In the genomic region with DNA sequence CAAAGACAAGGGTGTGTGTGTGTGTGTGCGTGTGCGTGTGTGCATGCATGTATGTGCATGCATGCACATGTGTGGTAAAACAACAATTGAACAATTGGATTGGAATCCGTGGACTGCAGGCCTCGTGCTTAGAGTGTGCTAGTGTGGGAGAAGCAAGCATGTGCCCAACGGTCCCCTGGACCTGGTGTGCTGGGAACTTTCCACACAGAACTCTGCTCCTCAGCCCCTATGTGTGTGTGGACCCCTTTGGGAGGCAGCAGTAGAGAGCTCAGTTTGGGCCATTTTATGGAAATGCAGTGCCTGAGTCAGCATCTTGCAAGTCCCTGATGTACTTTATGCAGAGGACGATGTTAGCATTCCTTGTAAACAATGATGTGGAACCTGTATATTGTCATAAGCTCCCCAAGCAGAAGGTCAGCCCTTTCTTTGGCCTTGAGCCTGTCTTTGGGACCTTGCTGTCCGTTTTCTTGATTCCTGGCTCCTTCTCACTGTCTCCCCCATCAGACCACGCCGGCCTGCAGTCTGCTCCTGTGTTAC, we compare ENCODE assay signal across 15 cellular contexts.
A peak's percentile ranks its signal among the peaks of the same experiment; 100 is the strongest.
DNase-seq lines count a peak whose midpoint lies in the region; ATAC-seq lines count a peak whose summit lies in the region.
"Had no signal": no experiment of that assay in that cellular context is flagged by ENCODE, and none has a peak within 500 bp of the region (broad histone marks: within the 10 kb centered on the region; RNA-seq: fewer than 3 reads in every experiment).

No MANE protein-coding gene starts in this region.

- ATAC-seq in GM21717 (IDR thresholded peaks at IDR 0.05; ENCODE audit: unreplicated experiment) = no peak
- no peak for ATAC-seq in activated T-helper 17 cell treated with anti-CD3 and anti-CD28 coated beads, Interleukin-2, amount 50 U/mL, for 72 hours (replicated peaks)

- H3K27me3 Mint-ChIP-seq in activated T-helper 17 cell treated with anti-CD3 and anti-CD28 coated beads, Interleukin-2, amount 50 U/mL, for 72 hours = no peaks in the 10 kb centered on the region

- no peaks in the 10 kb centered on the region for H3K9me3 Mint-ChIP-seq in activated T-helper 17 cell treated with anti-CD3 and anti-CD28 coated beads, Interleukin-2, amount 50 U/mL, for 72 hours

- peak; percentile 35 for DNase-seq in activated CD8-positive, alpha-beta memory T cell treated with anti-CD3 and anti-CD28 coated beads for 24 hours
- DNase-seq in activated CD8-positive, alpha-beta memory T cell treated with anti-CD3 and anti-CD28 coated beads, Interleukin-2, amount 50 U/mL, for 4 hours = no peak
- peak; percentile 41 for DNase-seq in activated CD8-positive, alpha-beta memory T cell treated with anti-CD3 and anti-CD28 coated beads, Interleukin-2, amount 50 U/mL, for 48 hours
- DNase-seq in kidney glomerular epithelial cell (lab: John Stamatoyannopoulos, UW) = peak; percentile 41
- DNase-seq in renal cortical epithelial cell (ENCODE audit: low read depth) = peak; percentile 81
- no peak for DNase-seq in activated CD4-positive, alpha-beta T cell treated with anti-CD3 and anti-CD28 coated beads, Interleukin-2, amount 50 U/mL, for 1 hour
- DNase-seq: 8988T, DND-41, NCI-H1092, NCI-H146, NCI-H510A treated with DMSO at 0.1 percent for 48 hours, NCI-H82, SHP77 had no signal

- H3K36me3 Mint-ChIP-seq in activated T-helper 17 cell treated with anti-CD3 and anti-CD28 coated beads, Interleukin-2, amount 50 U/mL, for 72 hours (ENCODE audit: low read depth) = peaks cover 94% of the 10 kb centered on the region

- peaks cover 19% of the 10 kb centered on the region for H3K4me1 Mint-ChIP-seq in activated T-helper 17 cell treated with anti-CD3 and anti-CD28 coated beads, Interleukin-2, amount 50 U/mL, for 72 hours

- H3K4me3 Mint-ChIP-seq in activated T-helper 17 cell treated with anti-CD3 and anti-CD28 coated beads, Interleukin-2, amount 50 U/mL, for 72 hours = no peak overlapping the region

- no peak overlapping the region for H3K27ac Mint-ChIP-seq in activated T-helper 17 cell treated with anti-CD3 and anti-CD28 coated beads, Interleukin-2, amount 50 U/mL, for 72 hours

Comparison
In these comparisons a context has a peak if more than half of its experiments do, and no peak if none do; other contexts are left out.
1. DNase-seq: peak in activated CD8-positive, alpha-beta memory T cell treated with anti-CD3 and anti-CD28 coated beads for 24 hours (single experiment), activated CD8-positive, alpha-beta memory T cell treated with anti-CD3 and anti-CD28 coated beads, Interleukin-2, amount 50 U/mL, for 48 hours (single experiment), kidney glomerular epithelial cell (single experiment) and renal cortical epithelial cell (single experiment); none in activated CD8-positive, alpha-beta memory T cell treated with anti-CD3 and anti-CD28 coated beads, Interleukin-2, amount 50 U/mL, for 4 hours (single experiment) and activated CD4-positive, alpha-beta T cell treated with anti-CD3 and anti-CD28 coated beads, Interleukin-2, amount 50 U/mL, for 1 hour (single experiment).